Comparison of ENCODE assay signal across 8 cellular contexts in genomic region chr1:181033799-181034391, GRCh38. TPM values are rescaled to one million over a fixed set of nuclear protein-coding genes. Genes with fewer than 3 reads are reported as not detected.
DNase-seq lines count a peak whose midpoint lies in the region; ATAC-seq and TF ChIP-seq lines count a peak whose summit lies in the region.

Gene MR1 (plus strand): TSS chr1:181033983. CDS start chr1:181034008, 25 bp downstream.

- peak in 5 of 7 experiments; percentile 16 to 57 (median 45) for DNase-seq in CD8-positive, alpha-beta T cell
- DNase-seq in NCI-H446 (lab: John Stamatoyannopoulos, UW) (peak; percentile 57 to 83), fibroblast of gingiva (ENCODE audit: low read depth) (peak; percentile 89), neural progenitor cell (ENCODE audit: low spot score) (peak; percentile 35), HuH-7 (ENCODE audit: low spot score) (no peak)
- peak; percentile 43 for DNase-seq in activated CD4-positive, alpha-beta memory T cell treated with anti-CD3 and anti-CD28 coated beads, Interleukin-2, amount 10 ng/mL, durations not matched to agents 7 days and 5 days

- intact Hi-C loops in CD8-positive, alpha-beta T cell (cut with DNase I, micrococcal nuclease), result loop anchor here (1.0 to 10.0 kb wide), 6 partner anchors 11 to 391 kb away; partner anchors contain the start of gene IER5 (in 1 of the 2)

- no peak within 1 kb of the TSS for H3K9ac ChIP-seq in neural progenitor cell

- no peaks in the 10 kb centered on the region for H3K36me3 ChIP-seq in CD8-positive, alpha-beta T cell (ENCODE audit: insufficient read depth, low read length)
- H3K36me3 ChIP-seq in neural progenitor cell, result no peaks in the 10 kb centered on the region

- peak within 1 kb of the TSS; percentile 85 for H3K27ac ChIP-seq in CD8-positive, alpha-beta T cell (ENCODE audit: low read depth, low read length)
- no peak within 1 kb of the TSS for H3K27ac ChIP-seq in neural progenitor cell

- H3K4me2 ChIP-seq in neural progenitor cell, result no peak within 1 kb of the TSS

- H3K4me1 ChIP-seq in CD8-positive, alpha-beta T cell (ENCODE audit: insufficient read depth, low read length), result peaks cover 39% of the 10 kb centered on the region
- H3K4me1 ChIP-seq in neural progenitor cell, result no peaks in the 10 kb centered on the region

- H3K36me3 Mint-ChIP-seq in CD8-positive, alpha-beta T cell, result peaks cover 31% of the 10 kb centered on the region
- H3K36me3 Mint-ChIP-seq in activated CD4-positive, alpha-beta memory T cell treated with anti-CD3 and anti-CD28 coated beads, Interleukin-2, amount 10 ng/mL, durations not matched to agents 7 days and 5 days (ENCODE audit: low read depth), result peaks cover 32% of the 10 kb centered on the region
- H3K36me3 Mint-ChIP-seq in neural progenitor cell, result no peaks in the 10 kb centered on the region

- H3K4me3 ChIP-seq in CD8-positive, alpha-beta T cell (ENCODE audit: low read depth, low read length), result peak within 1 kb of the TSS; percentile 76
- H3K4me3 ChIP-seq in neural progenitor cell, result no peak within 1 kb of the TSS

- no peaks in the 10 kb centered on the region for H4K20me1 ChIP-seq in neural progenitor cell (ENCODE audit: low read depth)

- H3K4me3 Mint-ChIP-seq in CD8-positive, alpha-beta T cell, result peak within 1 kb of the TSS; percentile 96
- H3K4me3 Mint-ChIP-seq in activated CD4-positive, alpha-beta memory T cell treated with anti-CD3 and anti-CD28 coated beads, Interleukin-2, amount 10 ng/mL, durations not matched to agents 7 days and 5 days, result peak within 1 kb of the TSS; percentile 91
- no peak within 1 kb of the TSS for H3K4me3 Mint-ChIP-seq in neural progenitor cell

- ATAC-seq in CD8-positive, alpha-beta T cell, result peak; percentile 97
- peak; percentile 94 for ATAC-seq in GM18867 (IDR thresholded peaks at IDR 0.05; ENCODE audit: unreplicated experiment)
- ATAC-seq in HG03025 (IDR thresholded peaks at IDR 0.05; ENCODE audit: low FRiP score, unreplicated experiment), result peak; percentile 85

- no peaks in the 10 kb centered on the region for H3K9me3 ChIP-seq in CD8-positive, alpha-beta T cell (ENCODE audit: low read length)
- H3K9me3 ChIP-seq in neural progenitor cell (ENCODE audit: low read depth), result no peaks in the 10 kb centered on the region

- POLR2A ChIA-PET in CD8-positive, alpha-beta T cell (lab: Charles Lee), result interaction anchor here (0.6 to 3.1 kb wide), 7 partner anchors 11 to 532 kb away, joined by 3 to 29 read pairs (median 4); partner anchors contain the start of genes ACBD6, IER5 and STX6
- POLR2A ChIA-PET in activated CD4-positive, alpha-beta memory T cell treated with anti-CD3 and anti-CD28 coated beads, Interleukin-2, amount 10 ng/mL, durations not matched to agents 7 days and 5 days (lab: Charles Lee), result interaction anchor here (0.6 to 8.2 kb wide), 20 partner anchors 10 to 129 kb away, joined by 3 to 92 read pairs (median 6); partner anchors contain the start of genes IER5 and STX6

- H3K9me3 Mint-ChIP-seq in CD8-positive, alpha-beta T cell, result no peaks in the 10 kb centered on the region
- no peaks in the 10 kb centered on the region for H3K9me3 Mint-ChIP-seq in activated CD4-positive, alpha-beta memory T cell treated with anti-CD3 and anti-CD28 coated beads, Interleukin-2, amount 10 ng/mL, durations not matched to agents 7 days and 5 days
- no peaks in the 10 kb centered on the region for H3K9me3 Mint-ChIP-seq in neural progenitor cell

- H3F3A ChIP-seq in neural progenitor cell (ENCODE audit: low read depth), result no peaks in the 10 kb centered on the region

- H3K27me3 Mint-ChIP-seq in CD8-positive, alpha-beta T cell (ENCODE audit: low read depth), result no peaks in the 10 kb centered on the region
- H3K27me3 Mint-ChIP-seq in activated CD4-positive, alpha-beta memory T cell treated with anti-CD3 and anti-CD28 coated beads, Interleukin-2, amount 10 ng/mL, durations not matched to agents 7 days and 5 days, result no peaks in the 10 kb centered on the region
- H3K27me3 Mint-ChIP-seq in neural progenitor cell (ENCODE audit: insufficient read depth, low read depth), result peaks cover 3% of the 10 kb centered on the region

- H3K27me3 ChIP-seq in CD8-positive, alpha-beta T cell (ENCODE audit: insufficient read depth, low read length), result no peaks in the 10 kb centered on the region
- no peaks in the 10 kb centered on the region for H3K27me3 ChIP-seq in neural progenitor cell

- peaks cover 55% of the 10 kb centered on the region for H3K4me1 Mint-ChIP-seq in CD8-positive, alpha-beta T cell (ENCODE audit: low read depth)
- H3K4me1 Mint-ChIP-seq in activated CD4-positive, alpha-beta memory T cell treated with anti-CD3 and anti-CD28 coated beads, Interleukin-2, amount 10 ng/mL, durations not matched to agents 7 days and 5 days, result peaks cover 52% of the 10 kb centered on the region
- H3K4me1 Mint-ChIP-seq in neural progenitor cell, result peaks cover 2% of the 10 kb centered on the region

- peak within 1 kb of the TSS; percentile 99 for H3K27ac Mint-ChIP-seq in CD8-positive, alpha-beta T cell
- peak within 1 kb of the TSS; percentile 94 for H3K27ac Mint-ChIP-seq in activated CD4-positive, alpha-beta memory T cell treated with anti-CD3 and anti-CD28 coated beads, Interleukin-2, amount 10 ng/mL, durations not matched to agents 7 days and 5 days
- H3K27ac Mint-ChIP-seq in neural progenitor cell, result no peak within 1 kb of the TSS

- CTCF ChIA-PET in CD8-positive, alpha-beta T cell (lab: Charles Lee), result interaction anchor here (1.1 to 7.8 kb wide), 9 partner anchors 11 to 132 kb away, joined by 3 to 96 read pairs (median 4); partner anchors contain the start of gene STX6
- CTCF ChIA-PET in activated CD4-positive, alpha-beta memory T cell treated with anti-CD3 and anti-CD28 coated beads, Interleukin-2, amount 10 ng/mL, durations not matched to agents 7 days and 5 days (lab: Charles Lee), result interaction anchor here (0.8 to 9.2 kb wide), 10 partner anchors 11 to 531 kb away, joined by 3 to 149 read pairs (median 4); partner anchors contain the start of genes ACBD6 and STX6

- no peak for TF ChIP-seq CTCF in CD8-positive, alpha-beta T cell (IDR thresholded peaks at IDR 0.05)
- no peak for TF ChIP-seq CTCF in neural progenitor cell (IDR thresholded peaks at IDR 0.05)

- H2AFZ ChIP-seq in neural progenitor cell (replicated peaks), result peak within 1 kb of the TSS; percentile 81

- H3K79me2 ChIP-seq in neural progenitor cell (ENCODE audit: low read depth), result no peaks in the 10 kb centered on the region

RNA-seq across cellular contexts. Expression of gene MR1, which starts in this region (rescaled TPM):
- 10 to 100 TPM; 15.4 to 16.0 TPM for total RNA-seq in CD8-positive, alpha-beta T cell
- total RNA-seq in activated CD4-positive, alpha-beta memory T cell treated with anti-CD3 and anti-CD28 coated beads, Interleukin-2, amount 10 ng/mL, durations not matched to agents 7 days and 5 days, result 10 to 100 TPM; 36.4 to 36.5 TPM
- 0.03 TPM in 1 of 2 replicates, not detected in the other for total RNA-seq in neural progenitor cell (ENCODE audit: low replicate concordance)

Comparison
In these comparisons a context has a peak if more than half of its experiments do, and no peak if none do; other contexts are left out.
1. RNA of gene MR1 (total RNA-seq): 36.4 to 36.5 TPM in activated CD4-positive, alpha-beta memory T cell treated with anti-CD3 and anti-CD28 coated beads, Interleukin-2, amount 10 ng/mL, durations not matched to agents 7 days and 5 days and 15.4 to 16.0 TPM in CD8-positive, alpha-beta T cell; 0.03 TPM in neural progenitor cell; every median in the first group is over 10 times any median in the second.
2. Peak in DNase-seq in neural progenitor cell; RNA of the gene not detected or under 1 TPM.
3. Peak in every context shown above with its lines, with median percentiles within 50 percentile points of each other: ATAC-seq.